Comparison of ENCODE assay signal across 8 cellular contexts in the genomic region with DNA sequence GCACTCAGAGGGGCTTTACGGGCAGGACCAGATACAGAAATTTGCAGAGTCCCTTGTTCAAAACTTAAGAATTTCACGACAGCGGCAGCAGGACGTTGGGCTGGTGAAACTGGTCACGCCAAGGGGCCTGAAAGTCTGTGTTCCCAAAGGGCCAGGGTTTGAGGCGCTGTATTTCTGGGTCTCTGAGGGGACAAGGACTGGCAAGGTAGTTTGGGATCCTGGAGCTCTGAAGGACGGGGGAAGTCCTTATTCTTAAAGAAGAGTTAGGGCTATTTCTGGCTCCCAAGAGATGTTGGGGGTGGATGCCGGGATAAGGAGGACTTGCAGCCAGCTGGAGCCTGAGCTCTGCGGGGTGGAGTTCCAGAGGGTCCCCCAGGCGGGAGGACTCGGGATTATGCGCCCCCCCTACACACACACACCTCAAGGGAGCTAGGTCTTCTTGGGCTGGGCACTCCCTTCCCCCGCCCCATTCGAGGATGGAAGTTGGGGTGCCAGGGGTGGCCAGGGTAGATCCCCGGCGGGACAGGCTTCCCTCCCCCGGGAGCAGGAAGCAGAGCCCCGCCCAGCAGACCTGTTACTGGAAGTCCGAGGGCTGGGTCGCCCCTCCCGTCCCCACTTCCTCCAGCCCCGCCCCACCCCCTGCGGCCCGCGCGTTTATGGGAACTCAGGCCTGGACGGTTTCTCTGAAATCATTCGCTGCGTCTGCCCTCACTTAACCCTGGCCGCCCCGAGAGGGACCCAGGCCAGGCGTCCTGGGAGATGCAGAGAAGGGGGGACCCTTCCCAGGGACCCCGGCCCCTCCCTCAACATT. TPM values are rescaled to one million over a fixed set of nuclear protein-coding genes. Genes with fewer than 3 reads are reported as not detected.
DNase-seq lines count a peak whose midpoint lies in the region; ATAC-seq, FAIRE-seq and TF ChIP-seq lines count a peak whose summit lies in the region.

No MANE protein-coding gene starts in this region.

- no peaks in the 10 kb centered on the region for H3K79me2 ChIP-seq in DND-41 (ENCODE audit: insufficient read depth, low read length)

- peak overlapping the region in 1 of 2 experiments; percentile 16; a peak in 1 of 4 replicates for H3K4me3 ChIP-seq in DND-41 (ENCODE audit: low read depth in 1 of 2, low read length in 2 of 2)
- H3K4me3 ChIP-seq in tibial nerve, result peak overlapping the region; percentile 22 to 51 (median 38)

- WGBS in tibial nerve, 2 donors, result 0 to 3% methylated on average over 27 to 33 of the region's 33 CpGs

- peaks cover 20% of the 10 kb centered on the region for H4K20me1 ChIP-seq in DND-41 (ENCODE audit: insufficient read depth, low read length)

- TF ChIP-seq CTCF in DND-41 (IDR thresholded peaks at IDR 0.05; ENCODE audit: borderline replicate concordance, extremely low read depth, low read length, poor library complexity, severe bottlenecking) (no peak), omental fat pad (IDR thresholded peaks at IDR 0.05) (no peak), tibial nerve (IDR thresholded peaks at IDR 0.05) (peak in 1 of 5 experiments; percentile 16)

- H3K36me3 ChIP-seq in DND-41 (ENCODE audit: insufficient read depth, low read length) (no peaks in the 10 kb centered on the region), tibial nerve (peaks cover 0 to 25% (median 0%) of the 10 kb centered on the region in 3 donors)

- no peak overlapping the region for H3K27ac ChIP-seq in DND-41 (ENCODE audit: low read length)
- H3K27ac ChIP-seq in tibial nerve, result peak overlapping the region; percentile 84 to 94 (median 88)

- peaks cover 12% of the 10 kb centered on the region for H3K27me3 ChIP-seq in DND-41 (ENCODE audit: insufficient read depth, low read length, poor library complexity)
- H3K27me3 ChIP-seq in tibial nerve, result no peaks in the 10 kb centered on the region

- DNase-seq in DND-41 (peak; percentile 16), RCC 7860 (ENCODE audit: low spot score) (peak; percentile 52), activated gamma-delta T cell (lab: John Stamatoyannopoulos, UW) (peak; percentile 33), frontal cortex (ENCODE audit: low spot score in 2 of 2) (peak; percentile 55 to 69), omental fat pad (ENCODE audit: low spot score) (peak; percentile 88), tibial nerve (ENCODE audit: low spot score in 2 of 2) (peak; percentile 89 to 90)

- FAIRE-seq in RCC 7860 (lab: Jason Lieb, UNC) (no peak), frontal cortex (lab: Jason Lieb, UNC) (no peak)

- H3K4me1 ChIP-seq in DND-41 (ENCODE audit: insufficient read depth, low read length) (peaks cover 22% of the 10 kb centered on the region), tibial nerve (peaks cover 5 to 99% (median 84%) of the 10 kb centered on the region in 4 donors)

- ATAC-seq in DND-41 (ENCODE audit: insufficient read depth, low read depth) (peak; percentile 4; the same call in 1 of the 3 replicates), HG02798 (IDR thresholded peaks at IDR 0.05; ENCODE audit: poor library complexity, unreplicated experiment) (peak; percentile 38), omental fat pad (ENCODE audit: low FRiP score) (peak; percentile 53), HG03108 (IDR thresholded peaks at IDR 0.05; ENCODE audit: unreplicated experiment) (no peak)

- peak overlapping the region; percentile 48 for H3K4me2 ChIP-seq in DND-41 (ENCODE audit: insufficient read depth, low read length)

- no peak overlapping the region for H2AFZ ChIP-seq in DND-41 (ENCODE audit: low read depth, low read length)

- peak; percentile 51 to 68 for TF ChIP-seq EP300 in tibial nerve (IDR thresholded peaks at IDR 0.05)

- TF ChIP-seq POLR2A in tibial nerve (IDR thresholded peaks at IDR 0.05), result peak; percentile 3 to 15

- H3K9ac ChIP-seq in DND-41 (ENCODE audit: low read depth, low read length), result no peak overlapping the region

- H3K9me3 ChIP-seq in DND-41 (ENCODE audit: insufficient read depth, low read length, severe bottlenecking), result no peaks in the 10 kb centered on the region
- H3K9me3 ChIP-seq in tibial nerve, result no peaks in the 10 kb centered on the region

RNA-seq across cellular contexts. Expression of a gene that starts 5.6 kb away (rescaled TPM):
- total RNA-seq in frontal cortex (0.41 TPM), omental fat pad (100 to 1,000 TPM in 1 of 4 donors, 10 to 100 TPM in 3; 12.2 to 113 (median 46.2) TPM), tibial nerve (10 to 100 TPM; 10.3 to 37.8 (median 18.0) TPM)

RNA-seq across cellular contexts. Expression of a gene that starts 23.6 kb away (rescaled TPM):
- total RNA-seq in frontal cortex (not detected), omental fat pad (under 1 TPM in 1 of 4 donors, not detected in 3; 0.46 TPM), tibial nerve (not detected)

RNA-seq across cellular contexts. Expression of a gene that starts 54.8 kb away (rescaled TPM):
- 5.7 TPM for total RNA-seq in frontal cortex
- total RNA-seq in omental fat pad, result 10 to 100 TPM; 37.0 to 55.0 (median 43.0) TPM
- 100 to 1,000 TPM in 1 of 4 donors, 10 to 100 TPM in 3; 83.5 to 139 (median 90.9) TPM for total RNA-seq in tibial nerve

RNA-seq across cellular contexts. Expression of a gene that starts 55.2 kb away (rescaled TPM):
- not detected for total RNA-seq in frontal cortex
- total RNA-seq in omental fat pad, result not detected
- not detected for total RNA-seq in tibial nerve

Comparison
In these comparisons a context has a peak if more than half of its experiments do, and no peak if none do; other contexts are left out.
1. DNase-seq: peak in every context shown above with its lines; median percentile 90 in tibial nerve; 88 in omental fat pad; 62 in frontal cortex; 52 in RCC 7860; 33 in activated gamma-delta T cell; 16 in DND-41.